ENCODE assay signal across 22 cellular contexts in the genomic region with DNA sequence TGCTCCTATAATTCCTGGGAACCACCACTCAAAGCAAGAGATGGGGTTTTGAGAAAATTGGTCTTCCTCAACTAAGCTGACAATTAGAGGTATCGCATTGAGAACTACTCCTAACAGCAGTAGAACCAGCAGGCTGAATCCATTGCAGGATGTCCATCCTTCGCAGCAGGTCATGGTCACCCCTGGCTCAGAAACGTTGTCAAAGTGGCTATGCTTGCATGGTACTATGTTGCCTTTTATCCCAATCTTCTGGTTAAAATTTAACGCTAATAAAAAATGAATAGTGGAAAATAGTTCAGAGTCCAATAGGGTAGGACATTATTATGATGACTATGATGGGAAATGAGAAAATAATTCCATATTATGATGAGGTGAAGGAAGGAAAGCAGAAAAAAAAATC. TPM values are rescaled to one million over a fixed set of nuclear protein-coding genes. Genes with fewer than 3 reads are reported as not detected.
DNase-seq lines count a peak whose midpoint lies in the region; ATAC-seq and TF ChIP-seq lines count a peak whose summit lies in the region.
"Had no signal": no experiment of that assay in that cellular context is flagged by ENCODE, and none has a peak within 500 bp of the region (broad histone marks: within the 10 kb centered on the region; RNA-seq: fewer than 3 reads in every experiment).

A gene with protein sequence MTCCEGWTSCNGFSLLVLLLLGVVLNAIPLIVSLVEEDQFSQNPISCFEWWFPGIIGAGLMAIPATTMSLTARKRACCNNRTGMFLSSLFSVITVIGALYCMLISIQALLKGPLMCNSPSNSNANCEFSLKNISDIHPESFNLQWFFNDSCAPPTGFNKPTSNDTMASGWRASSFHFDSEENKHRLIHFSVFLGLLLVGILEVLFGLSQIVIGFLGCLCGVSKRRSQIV (minus strand): TSS at position 212 of the 400 bp plus-strand sequence. CDS start 38 bp downstream, at position 174.

- ATAC-seq in IMR-90 (ENCODE audit: low read depth) = no peak
- peak; percentile 74 for ATAC-seq in left colon
- ATAC-seq in upper lobe of right lung = no peak

- TF ChIP-seq POLR2A in IMR-90 (IDR thresholded peaks at IDR 0.05; ENCODE audit: low read depth, low read length) (no peak), ovary (IDR thresholded peaks at IDR 0.05) (no peak)

- TF ChIP-seq EP300 in ovary (IDR thresholded peaks at IDR 0.05) = no peak

- peak within 1 kb of the TSS; percentile 1 for H3K14ac ChIP-seq in IMR-90 (replicated peaks; ENCODE audit: low read depth, low read length)

- H4K91ac ChIP-seq in IMR-90 (ENCODE audit: insufficient read depth, low read depth, low read length) = no peak within 1 kb of the TSS; the same call in 1 of the 2 replicates

- no peaks in the 10 kb centered on the region for H3K79me1 ChIP-seq in IMR-90 (ENCODE audit: low read depth in 1 of 2, low read length in 2 of 2)

- no peak within 1 kb of the TSS; the same call in 1 of the 2 replicates for H2BK120ac ChIP-seq in IMR-90 (ENCODE audit: low read depth, low read length)

- H3K27me3 ChIP-seq in IMR-90 (ENCODE audit: control insufficient read depth, insufficient read depth, low read length) (no peaks in the 10 kb centered on the region), mammary epithelial cell (ENCODE audit: insufficient read depth, low read length) (no peaks in the 10 kb centered on the region), skeletal muscle satellite cell (ENCODE audit: control insufficient read depth, insufficient read depth, low read length) (no peaks in the 10 kb centered on the region), ovary (no peaks in the 10 kb centered on the region), upper lobe of right lung (no peaks in the 10 kb centered on the region)

- peak within 1 kb of the TSS in 1 of 2 experiments; percentile 36; a peak in 2 of 4 replicates for H4K8ac ChIP-seq in IMR-90 (ENCODE audit: low read depth in 2 of 2, low read length in 2 of 2)

- no peak for TF ChIP-seq RAD21 in IMR-90 (IDR thresholded peaks at IDR 0.05; ENCODE audit: low read length)

- H3K9me3 ChIP-seq in IMR-90 (ENCODE audit: control insufficient read depth, insufficient read depth, low read length) (no peaks in the 10 kb centered on the region), mammary epithelial cell (replicated peaks; ENCODE audit: insufficient read depth, low read length) (no peaks in the 10 kb centered on the region), skeletal muscle satellite cell (replicated peaks; ENCODE audit: low read length) (no peaks in the 10 kb centered on the region), ovary (no peaks in the 10 kb centered on the region), upper lobe of right lung (no peaks in the 10 kb centered on the region)
- H3K9me3 ChIP-seq: Caco-2 had no signal

- no peak within 1 kb of the TSS for H3K23ac ChIP-seq in IMR-90 (ENCODE audit: low read depth, low read length)

- TF ChIP-seq CTCF in IMR-90 (conservative IDR thresholded peaks at IDR 0.05; ENCODE audit: low read depth, low read length) (no peak), mammary epithelial cell (conservative IDR thresholded peaks at IDR 0.05 in 1 of 2, IDR thresholded peaks at IDR 0.05 in 1 of 2; ENCODE audit: extremely low read depth in 1 of 2, insufficient read depth in 1 of 2, low read depth in 1 of 2, low read length in 2 of 2) (no peak), ovary (IDR thresholded peaks at IDR 0.05) (no peak), upper lobe of right lung (IDR thresholded peaks at IDR 0.05) (no peak)

- H3K9ac ChIP-seq in IMR-90 (ENCODE audit: low read depth, low read length) = no peak within 1 kb of the TSS
- no peak within 1 kb of the TSS for H3K9ac ChIP-seq in mammary epithelial cell (ENCODE audit: insufficient read depth, low read length)
- peak within 1 kb of the TSS; percentile 53 for H3K9ac ChIP-seq in skeletal muscle satellite cell (ENCODE audit: low read depth, low read length)

- in situ Hi-C loops in IMR-90 (cut with MboI; ENCODE audit: low sequenced_read_pairs) = no loop called here
- in situ Hi-C loops in mammary epithelial cell (cut with MboI; ENCODE audit: low sequenced_read_pairs in 2 of 2) = no loop called here

- H2BK15ac ChIP-seq in IMR-90 (ENCODE audit: low read depth, low read length) = peak within 1 kb of the TSS; percentile 70; the same call in 2 of the 3 replicates

- H2AK5ac ChIP-seq in IMR-90 (ENCODE audit: low read depth, low read length) = peak within 1 kb of the TSS; percentile 57; the same call in 1 of the 2 replicates

- dilution Hi-C loops in IMR-90 (cut with HindIII; ENCODE audit: low sequenced_read_pairs, unreplicated experiment) = no loop called here
- dilution Hi-C loops in mammary epithelial cell (cut with HindIII; ENCODE audit: low sequenced_read_pairs) = no loop called here

- H2BK20ac ChIP-seq in IMR-90 (ENCODE audit: low read depth, low read length) = 0 out of 2 replicates have a peak within 1 kb of the TSS, but pooled peaks have one; percentile 18

- H3K4ac ChIP-seq in IMR-90 (ENCODE audit: low read depth, low read length) = 0 out of 2 replicates have a peak within 1 kb of the TSS, but pooled peaks have one; percentile 4

- H2AFZ ChIP-seq in IMR-90 (replicated peaks; ENCODE audit: low read length, poor library complexity) (no peak within 1 kb of the TSS), mammary epithelial cell (ENCODE audit: low read depth, low read length) (no peak within 1 kb of the TSS)

- H3K27ac ChIP-seq in IMR-90 (ENCODE audit: insufficient read depth, low read length) = no peak within 1 kb of the TSS
- peak within 1 kb of the TSS; percentile 24 for H3K27ac ChIP-seq in mammary epithelial cell (ENCODE audit: insufficient read depth, low read depth, low read length)
- no peak within 1 kb of the TSS for H3K27ac ChIP-seq in ovary
- no peak within 1 kb of the TSS for H3K27ac ChIP-seq in upper lobe of right lung

- H3K4me2 ChIP-seq in IMR-90 (ENCODE audit: low read depth, low read length) (no peak within 1 kb of the TSS), mammary epithelial cell (ENCODE audit: insufficient read depth, low read depth, low read length) (no peak within 1 kb of the TSS), skeletal muscle satellite cell (ENCODE audit: low read length) (no peak within 1 kb of the TSS)

- no peak within 1 kb of the TSS for H3K56ac ChIP-seq in IMR-90 (ENCODE audit: extremely low read depth, insufficient read depth, low read length)

- CTCF ChIA-PET in IMR-90 (lab: Yijun Ruan, JAX) = interaction anchor here (0.6 kb wide), 1 partner anchor 63 kb away, joined by 3 read pairs; no protein-coding TSS in a partner anchor
- CTCF ChIA-PET in mammary epithelial cell (lab: Charles Lee; ENCODE audit: low non-redundant PET) = interaction anchor here (0.7 to 1.3 kb wide), 2 partner anchors 252 to 279 kb away, joined by 3 to 5 read pairs; no protein-coding TSS in a partner anchor

- H3K18ac ChIP-seq in IMR-90 (ENCODE audit: low read depth, low read length) = peak within 1 kb of the TSS; percentile 88; the same call in 1 of the 2 replicates

- BruUV-seq in IMR-90 (replicated peaks; lab: Mats Ljungman, UMichigan) = no TSS peak
- no TSS peak for BruUV-seq in mammary epithelial cell (replicated peaks; lab: Mats Ljungman, UMichigan)

- no peak within 1 kb of the TSS for H2AK9ac ChIP-seq in IMR-90 (replicated peaks; ENCODE audit: low read depth, low read length, poor library complexity)

- H3K9me1 ChIP-seq in IMR-90 (ENCODE audit: insufficient read depth, low read length) = no peaks in the 10 kb centered on the region

- H3K79me2 ChIP-seq in mammary epithelial cell (ENCODE audit: insufficient read depth, low read length) = no peaks in the 10 kb centered on the region

- H4K5ac ChIP-seq in IMR-90 (ENCODE audit: low read depth, low read length) = peak within 1 kb of the TSS; percentile 82; the same call in 1 of the 2 replicates

- H2BK5ac ChIP-seq in IMR-90 (ENCODE audit: low read depth, low read length, poor library complexity, severe bottlenecking) = peak within 1 kb of the TSS; percentile 55

- H4K20me1 ChIP-seq in IMR-90 (ENCODE audit: insufficient read depth, low read length) (no peaks in the 10 kb centered on the region), mammary epithelial cell (ENCODE audit: insufficient read depth, low read length) (no peaks in the 10 kb centered on the region)

- intact Hi-C loops in IMR-90 (cut with micrococcal nuclease) (no loop called here), mammary epithelial cell (cut with micrococcal nuclease) (loop anchor here (5.0 kb wide), 2 partner anchors 52 to 438 kb away; a partner anchor contains a TSS), left colon (cut with DNase I, micrococcal nuclease) (no loop called here), ovary (cut with DNase I) (no loop called here), upper lobe of right lung (cut with DNase I) (no loop called here)

- POLR2A ChIA-PET in IMR-90 (lab: Charles Lee; ENCODE audit: unreplicated experiment) = no interaction called here

- no peak for DNase-seq in IMR-90
- no peak for DNase-seq in mammary epithelial cell
- DNase-seq in left colon = no peak
- DNase-seq in NCI-H2081 (lab: John Stamatoyannopoulos, UW) = no peak
- no peak for DNase-seq in anterior cingulate cortex (lab: John Stamatoyannopoulos, UW)
- no peak for DNase-seq in ovary
- no peak for DNase-seq in upper lobe of right lung
- DNase-seq: Caco-2; CD4-positive, alpha-beta T cell; DMS153; GDM1; KBM-7; NCI-H1105 treated with DMSO at 0.1 percent for 48 hours; NCI-H1694; NCI-H2227 treated with DMSO at 0.1 percent for 48 hours; NCI-H510A treated with DMSO at 0.1 percent for 48 hours; NCI-H774; SHP77 treated with DMSO at 0.1 percent for 48 hours had no signal

- H3K4me3 ChIP-seq in IMR-90 (ENCODE audit: insufficient read depth, low read depth, low read length) (no peak within 1 kb of the TSS), mammary epithelial cell (replicated peaks in 1 of 3; ENCODE audit: insufficient read depth in 1 of 3, low read depth in 2 of 3, low read length in 3 of 3) (no peak within 1 kb of the TSS), skeletal muscle satellite cell (ENCODE audit: low read length) (no peak within 1 kb of the TSS), ovary (no peak within 1 kb of the TSS), upper lobe of right lung (no peak within 1 kb of the TSS)

- H3K4me1 ChIP-seq in IMR-90 (ENCODE audit: control insufficient read depth, insufficient read depth, low read length) (peaks cover 5% of the 10 kb centered on the region), mammary epithelial cell (ENCODE audit: insufficient read depth, low read length) (no peaks in the 10 kb centered on the region), skeletal muscle satellite cell (ENCODE audit: control insufficient read depth, insufficient read depth, low read length) (peaks cover 24% of the 10 kb centered on the region), ovary (ENCODE audit: insufficient read depth) (no peaks in the 10 kb centered on the region), upper lobe of right lung (no peaks in the 10 kb centered on the region)

- no CpG with 5 or more reads among the region's 4 CpGs for WGBS in IMR-90 (ENCODE audit: extremely low coverage in 2 of 2, insufficient read length in 1 of 2), 2 experiments
- 88% methylated on average over 4 of the region's 4 CpGs for WGBS in mammary epithelial cell (ENCODE audit: low coverage, missing lambda C conversion rate)
- 83 to 89% (median 88%) methylated on average over 4 of the region's 4 CpGs for WGBS in ovary, 3 donors

- H3K36me3 ChIP-seq in IMR-90 (ENCODE audit: control insufficient read depth, insufficient read depth, low read length) (no peaks in the 10 kb centered on the region), mammary epithelial cell (ENCODE audit: insufficient read depth, low read length) (no peaks in the 10 kb centered on the region), skeletal muscle satellite cell (ENCODE audit: insufficient read depth, low read length) (no peaks in the 10 kb centered on the region), ovary (no peaks in the 10 kb centered on the region), upper lobe of right lung (no peaks in the 10 kb centered on the region)

RNA-seq across cellular contexts. Expression of the gene that starts here (rescaled TPM):
- total RNA-seq in IMR-90 (2012; rRNA removed) (under 0.01 TPM in 2 replicates), mammary epithelial cell (not detected), left colon (10 to 100 TPM in 1 of 2 donors, 1 to 10 TPM in 1; 3.8 to 54.3 TPM), ovary (1 to 10 TPM in 1 of 7 donors, not detected in 6; 1.4 TPM), upper lobe of right lung (not detected)
- polyA plus RNA-seq in IMR-90 (2012; rRNA removed) (0.03 and 0.06 TPM in 2 replicates), mammary epithelial cell (not detected), ovary (not detected)
- polyA plus RNA-seq in IMR-90 (2012; cell fraction: cytosol; rRNA removed) = not detected in 2 replicates
- polyA plus RNA-seq in IMR-90 (2012; cell fraction: nucleus; rRNA removed; ENCODE audit: low replicate concordance) = not detected in 2 replicates
- polyA minus RNA-seq in mammary epithelial cell = not detected
- not detected in 2 replicates for total RNA-seq in skeletal muscle satellite cell (2012; rRNA removed)
- total RNA-seq: CD4-positive, alpha-beta T cell; Daoy; OCI-LY7; RPMI7951 had no signal
